14 cellular contexts compared by ENCODE assay signal in the genomic region with DNA sequence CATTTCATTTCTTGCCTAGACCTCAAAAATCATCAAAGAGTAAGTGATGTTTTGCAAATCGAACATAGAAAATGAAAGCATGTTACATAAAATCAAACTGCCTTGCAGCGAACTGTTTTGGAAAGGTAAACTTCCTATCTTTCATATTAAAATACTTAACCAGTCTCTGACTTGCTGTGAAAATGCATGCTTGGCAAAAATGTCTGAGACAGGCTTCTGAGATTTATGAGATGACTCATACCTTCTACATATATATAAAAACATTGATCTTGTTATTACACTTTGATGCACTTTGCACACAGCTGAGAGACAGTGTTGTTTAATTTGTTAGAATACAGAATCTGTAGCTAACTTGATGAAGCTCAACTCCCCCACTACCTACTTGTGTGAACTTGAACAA.
DNase-seq lines count a peak whose midpoint lies in the region; ATAC-seq and TF ChIP-seq lines count a peak whose summit lies in the region.
"Had no signal": no experiment of that assay in that cellular context is flagged by ENCODE, and none has a peak within 500 bp of the region (broad histone marks: within the 10 kb centered on the region; RNA-seq: fewer than 3 reads in every experiment).

No MANE protein-coding gene starts in this region.

- H3K9me3 ChIP-seq in PC-3 (ENCODE audit: low read length) = no peaks in the 10 kb centered on the region
- H3K9me3 ChIP-seq in sigmoid colon = no peaks in the 10 kb centered on the region
- H3K9me3 ChIP-seq: pancreas, testis had no signal

- TF ChIP-seq EP300 in sigmoid colon (IDR thresholded peaks at IDR 0.05) = no peak

- CTCF ChIA-PET in PC-3 (lab: Charles Lee) = no interaction called here

- BruUV-seq in PC-3 (replicated peaks; lab: Mats Ljungman, UMichigan) = no TSS peak

- no peaks in the 10 kb centered on the region for H3F3A ChIP-seq in PC-3 (ENCODE audit: low read length, unreplicated experiment)

- no peaks in the 10 kb centered on the region for H3K27me3 ChIP-seq in PC-3 (ENCODE audit: low read length)
- H3K27me3 ChIP-seq in sigmoid colon = no peaks in the 10 kb centered on the region
- H3K27me3 ChIP-seq: pancreas, testis had no signal

- peak overlapping the region; percentile 56 for H2AFZ ChIP-seq in PC-3 (ENCODE audit: low read length)

- H3K9ac ChIP-seq in PC-3 (ENCODE audit: low read length) = 0 out of 2 replicates have a peak overlapping the region, but pooled peaks have one; percentile 26

- ATAC-seq in PC-3 = peak; percentile 93
- ATAC-seq: pancreas had no signal

- H3K9me2 ChIP-seq in PC-3 (replicated peaks; ENCODE audit: low read length) = no peaks in the 10 kb centered on the region

- H4K20me1 ChIP-seq in PC-3 (ENCODE audit: low read length) = no peaks in the 10 kb centered on the region

- no peaks in the 10 kb centered on the region for H3K79me2 ChIP-seq in PC-3 (ENCODE audit: low read length)

- H3K4me3 ChIP-seq in PC-3 (ENCODE audit: low read length) = peak overlapping the region; percentile 64
- no peak overlapping the region for H3K4me3 ChIP-seq in choroid plexus epithelial cell (ENCODE audit: low read depth, low read length)
- H3K4me3 ChIP-seq in sigmoid colon = no peak overlapping the region
- H3K4me3 ChIP-seq: pancreas, testis had no signal

- POLR2A ChIA-PET in PC-3 (lab: Charles Lee; ENCODE audit: unreplicated experiment) = no interaction called here

- intact Hi-C loops in PC-3 (cut with micrococcal nuclease) (loop anchor here (1.0 to 5.0 kb wide), 6 partner anchors 39 to 178 kb away; no protein-coding TSS in a partner anchor), sigmoid colon (cut with DNase I) (no loop called here), head of caudate nucleus (cut with DNase I) (no loop called here)

- DNase-seq in HCEC 1CT (peak; percentile 69), PC-3 (peak; percentile 88), choroid plexus epithelial cell (ENCODE audit: low read depth) (peak; percentile 58), sigmoid colon (no peak), head of caudate nucleus (no peak), middle frontal gyrus (ENCODE audit: extremely low spot score, low spot score) (no peak)
- DNase-seq in stimulated activated naive CD4-positive, alpha-beta T cell (lab: John Stamatoyannopoulos, UW) = no peak
- DNase-seq: activated CD4-positive, alpha-beta memory T cell treated with anti-CD3 and anti-CD28 coated beads, Interleukin-2, amount 10 ng/mL, durations not matched to agents 7 days and 5 days; activated effector memory CD4-positive, alpha-beta T cell treated with anti-CD3 and anti-CD28 coated beads, Interleukin-2, amount 50 U/mL, for 16 hours; islet precursor cell; NCI-H187; pancreas; stimulated activated CD4-positive, alpha-beta T cell treated with anti-CD3 and anti-CD28 coated beads, Interleukin-12 subunit alpha, Interleukin-12 subunit beta, amount 100 ng/mL, for 4 hours; testis had no signal

- H3K4me1 ChIP-seq in PC-3 (ENCODE audit: insufficient read depth, low read length) (peaks cover 21% of the 10 kb centered on the region), sigmoid colon (peaks cover 0 to 18% (median 14%) of the 10 kb centered on the region in 4 donors)
- H3K4me1 ChIP-seq: pancreas, testis had no signal

- H3K36me3 ChIP-seq in PC-3 (ENCODE audit: low read depth, low read length) = no peaks in the 10 kb centered on the region
- H3K36me3 ChIP-seq in sigmoid colon = no peaks in the 10 kb centered on the region
- H3K36me3 ChIP-seq: pancreas had no signal

- WGBS in sigmoid colon, 2 donors = 11 to 30% methylated on average over 2 of the region's 2 CpGs

- H3K27ac ChIP-seq in PC-3 (ENCODE audit: low read length) = peak overlapping the region; percentile 61
- H3K27ac ChIP-seq in sigmoid colon = peak overlapping the region in 3 of 4 donors; percentile 11 to 19 (median 13)
- H3K27ac ChIP-seq: pancreas, testis had no signal

- peak overlapping the region; percentile 86 for H3K4me2 ChIP-seq in PC-3 (ENCODE audit: low read length)

- TF ChIP-seq POLR2A in sigmoid colon (IDR thresholded peaks at IDR 0.05) = no peak

- no peak for TF ChIP-seq CTCF in PC-3 (conservative IDR thresholded peaks at IDR 0.05; ENCODE audit: low read depth, low read length)
- TF ChIP-seq CTCF in choroid plexus epithelial cell (conservative IDR thresholded peaks at IDR 0.05; ENCODE audit: low read depth, low read length) = no peak
- no peak for TF ChIP-seq CTCF in sigmoid colon (IDR thresholded peaks at IDR 0.05)

Comparison
In these comparisons a context has a peak if more than half of its experiments do, and no peak if none do; other contexts are left out.
1. DNase-seq: peak in HCEC 1CT (single experiment), PC-3 (single experiment) and choroid plexus epithelial cell (single experiment); none in sigmoid colon (single experiment), stimulated activated naive CD4-positive, alpha-beta T cell (0 of 6), head of caudate nucleus (0 of 42) and middle frontal gyrus (single experiment).